Comparison of ENCODE assay signal across 9 cellular contexts in genomic region chr3:50269977-50270413, GRCh38. TPM values are rescaled to one million over a fixed set of nuclear protein-coding genes. Genes with fewer than 3 reads are reported as not detected.
DNase-seq lines count a peak whose midpoint lies in the region; ATAC-seq and TF ChIP-seq lines count a peak whose summit lies in the region.
"Had no signal": no experiment of that assay in that cellular context is flagged by ENCODE, and none has a peak within 500 bp of the region (broad histone marks: within the 10 kb centered on the region; RNA-seq: fewer than 3 reads in every experiment).

No MANE protein-coding gene starts in this region.

- H3K9me3 Mint-ChIP-seq in activated CD4-positive, alpha-beta T cell treated with anti-CD3 and anti-CD28 coated beads for 36 hours (ENCODE audit: low read depth): no peaks in the 10 kb centered on the region
- no peaks in the 10 kb centered on the region for H3K9me3 Mint-ChIP-seq in activated naive CD4-positive, alpha-beta T cell treated with anti-CD3 and anti-CD28 coated beads, Interleukin-2, amount 50 U/mL, for 72 hours

- peak overlapping the region; percentile 50 to 90 (median 84) for H3K27ac ChIP-seq in esophagus squamous epithelium
- H3K27ac ChIP-seq in stomach smooth muscle (ENCODE audit: low read length): peak overlapping the region; percentile 37
- H3K27ac ChIP-seq in testis: no peak overlapping the region
- H3K27ac ChIP-seq: HL-60 had no signal

- H3K36me3 ChIP-seq in esophagus squamous epithelium: no peaks in the 10 kb centered on the region
- H3K36me3 ChIP-seq in stomach smooth muscle (ENCODE audit: control insufficient read depth in 2 of 2, insufficient read depth in 2 of 2, low read length in 2 of 2): no peaks in the 10 kb centered on the region
- no peaks in the 10 kb centered on the region for H3K36me3 ChIP-seq in testis (ENCODE audit: low read depth, missing control alignments)

- H3K27ac Mint-ChIP-seq in activated CD4-positive, alpha-beta T cell treated with anti-CD3 and anti-CD28 coated beads for 36 hours: no peak overlapping the region
- no peak overlapping the region for H3K27ac Mint-ChIP-seq in activated naive CD4-positive, alpha-beta T cell treated with anti-CD3 and anti-CD28 coated beads, Interleukin-2, amount 50 U/mL, for 72 hours

- peak overlapping the region in 1 of 2 donors; percentile 13 for H3K9ac ChIP-seq in stomach smooth muscle (ENCODE audit: low read length in 2 of 2)

- intact Hi-C loops in esophagus squamous epithelium (cut with DNase I): loop anchor here (5.0 to 10.0 kb wide), 2 partner anchors 55 to 78 kb away; partner anchors contain the start of genes GNAT1, HYAL2 and TUSC2
- intact Hi-C loops in activated CD4-positive, alpha-beta T cell treated with anti-CD3 and anti-CD28 coated beads for 36 hours (cut with DNase I, micrococcal nuclease): loop anchor here in 1 of 2 experiments (5.0 to 10.0 kb wide), 2 partner anchors 55 to 148 kb away; partner anchors contain the start of genes HYAL2 and TUSC2
- intact Hi-C loops in testis (cut with DNase I; ENCODE audit: low total_unique reads): loop anchor here (10.0 kb wide), 1 partner anchor 75 kb away; the partner anchor contains the start of gene GNAT1

- DNase-seq in M059J (ENCODE audit: low read depth) (peak; percentile 80), esophagus squamous epithelium (lab: John Stamatoyannopoulos, UW) (no peak), testis (no peak)
- no peak for DNase-seq in activated CD4-positive, alpha-beta T cell treated with anti-CD3 and anti-CD28 coated beads for 36 hours
- DNase-seq in activated naive CD4-positive, alpha-beta T cell treated with anti-CD3 and anti-CD28 coated beads, Interleukin-2, amount 50 U/mL, for 72 hours (ENCODE audit: low spot score in 2 of 2): no peak
- DNase-seq: stimulated activated CD4-positive, alpha-beta T cell treated with anti-CD3 and anti-CD28 coated beads, Interleukin-4, amount 100 ng/mL, for 1 hour had no signal

- H3K36me3 Mint-ChIP-seq in activated CD4-positive, alpha-beta T cell treated with anti-CD3 and anti-CD28 coated beads for 36 hours (ENCODE audit: low read depth): no peaks in the 10 kb centered on the region
- no peaks in the 10 kb centered on the region for H3K36me3 Mint-ChIP-seq in activated naive CD4-positive, alpha-beta T cell treated with anti-CD3 and anti-CD28 coated beads, Interleukin-2, amount 50 U/mL, for 72 hours

- TF ChIP-seq POLR2A in esophagus squamous epithelium (IDR thresholded peaks at IDR 0.05) (no peak), testis (IDR thresholded peaks at IDR 0.05) (no peak)

- no peak overlapping the region for H3K4me3 Mint-ChIP-seq in activated CD4-positive, alpha-beta T cell treated with anti-CD3 and anti-CD28 coated beads for 36 hours

- no peak for ATAC-seq in activated CD4-positive, alpha-beta T cell treated with anti-CD3 and anti-CD28 coated beads for 36 hours
- no peak for ATAC-seq in activated naive CD4-positive, alpha-beta T cell treated with anti-CD3 and anti-CD28 coated beads, Interleukin-2, amount 50 U/mL, for 72 hours

- H3K9me3 ChIP-seq in esophagus squamous epithelium: no peaks in the 10 kb centered on the region
- H3K9me3 ChIP-seq in stomach smooth muscle (ENCODE audit: control insufficient read depth in 2 of 2, low read length in 2 of 2): no peaks in the 10 kb centered on the region
- no peaks in the 10 kb centered on the region for H3K9me3 ChIP-seq in testis

- H3K27me3 ChIP-seq in esophagus squamous epithelium (peaks cover 0 to 18% (median 2%) of the 10 kb centered on the region in 4 donors), stomach smooth muscle (ENCODE audit: control insufficient read depth in 1 of 2, insufficient read depth in 2 of 2, low read length in 2 of 2) (peaks cover 3 to 18% of the 10 kb centered on the region in 2 donors), testis (no peaks in the 10 kb centered on the region)

- CTCF ChIA-PET in activated CD4-positive, alpha-beta T cell treated with anti-CD3 and anti-CD28 coated beads for 36 hours (lab: Charles Lee): interaction anchor here (0.9 to 1.0 kb wide), 3 partner anchors 11 to 75 kb away, joined by 3 read pairs; no protein-coding TSS in a partner anchor

- H3K27me3 Mint-ChIP-seq in activated CD4-positive, alpha-beta T cell treated with anti-CD3 and anti-CD28 coated beads for 36 hours: peaks cover 24% of the 10 kb centered on the region

- H3K4me1 Mint-ChIP-seq in activated CD4-positive, alpha-beta T cell treated with anti-CD3 and anti-CD28 coated beads for 36 hours: peaks cover 16% of the 10 kb centered on the region

- TF ChIP-seq CTCF in esophagus squamous epithelium (IDR thresholded peaks at IDR 0.05): no peak
- no peak for TF ChIP-seq CTCF in testis (IDR thresholded peaks at IDR 0.05)

- POLR2A ChIA-PET in activated CD4-positive, alpha-beta T cell treated with anti-CD3 and anti-CD28 coated beads for 36 hours (lab: Charles Lee): no interaction called here

- H3K4me3 ChIP-seq in esophagus squamous epithelium: peak overlapping the region in 3 of 4 donors; percentile 16 to 59 (median 31)
- peak overlapping the region in 1 of 2 donors; percentile 78 for H3K4me3 ChIP-seq in stomach smooth muscle (ENCODE audit: low read length in 2 of 2)
- H3K4me3 ChIP-seq in testis: no peak overlapping the region

- H3K4me1 ChIP-seq in esophagus squamous epithelium (peaks cover 22 to 95% (median 67%) of the 10 kb centered on the region in 3 donors), stomach smooth muscle (ENCODE audit: control insufficient read depth, insufficient read depth, low read length) (peaks cover 67% of the 10 kb centered on the region), testis (peaks cover 52% of the 10 kb centered on the region)

- WGBS in esophagus squamous epithelium, 2 donors: 80 to 92% methylated on average over 1 to 5 of the region's 8 CpGs
- 80 to 92% methylated on average over 2 to 8 of the region's 8 CpGs for WGBS in testis, 2 donors

RNA-seq across cellular contexts. Expression of gene SEMA3B, which starts 1.0 kb away (rescaled TPM):
- 12.0 and 22.5 TPM in 2 replicates for total RNA-seq in M059J (2014; rRNA removed; shearing (Covaris generic))
- 1 to 10 TPM in 3 of 4 donors, under 1 TPM in 1; 0.70 to 8.2 (median 2.4) TPM for total RNA-seq in esophagus squamous epithelium
- 1 to 10 TPM; 1.6 to 2.1 TPM for total RNA-seq in activated CD4-positive, alpha-beta T cell treated with anti-CD3 and anti-CD28 coated beads for 36 hours
- 10 to 100 TPM; 12.9 to 26.7 TPM for total RNA-seq in testis
- polyA plus RNA-seq in testis (ENCODE audit: insufficient read depth, low read depth, low replicate concordance): 30.2 TPM
- total RNA-seq in activated naive CD4-positive, alpha-beta T cell treated with anti-CD3 and anti-CD28 coated beads, Interleukin-2, amount 50 U/mL, for 72 hours: 1 to 10 TPM in 1 of 2 donors, under 1 TPM in 1; 0.77 to 4.1 TPM

RNA-seq across cellular contexts. Expression of gene LSMEM2, which starts 8.9 kb away (rescaled TPM):
- not detected in 2 replicates for total RNA-seq in M059J (2014; rRNA removed; shearing (Covaris generic))
- total RNA-seq in esophagus squamous epithelium: not detected
- total RNA-seq in activated CD4-positive, alpha-beta T cell treated with anti-CD3 and anti-CD28 coated beads for 36 hours: not detected
- 1 to 10 TPM; 1.5 to 3.2 TPM for total RNA-seq in testis
- 2.6 TPM for polyA plus RNA-seq in testis (ENCODE audit: insufficient read depth, low read depth, low replicate concordance)
- not detected for total RNA-seq in activated naive CD4-positive, alpha-beta T cell treated with anti-CD3 and anti-CD28 coated beads, Interleukin-2, amount 50 U/mL, for 72 hours
- total RNA-seq: NCI-H460 had no signal

RNA-seq across cellular contexts. Expression of gene IFRD2, which starts 22.2 kb away (rescaled TPM):
- 49.3 and 50.4 TPM in 2 replicates for total RNA-seq in M059J (2014; rRNA removed; shearing (Covaris generic))
- 100 to 1,000 TPM in 1 of 4 donors, 10 to 100 TPM in 3; 49.0 to 100 (median 72.9) TPM for total RNA-seq in esophagus squamous epithelium
- total RNA-seq in activated CD4-positive, alpha-beta T cell treated with anti-CD3 and anti-CD28 coated beads for 36 hours: 100 to 1,000 TPM; 100 to 125 TPM
- total RNA-seq in testis: 10 to 100 TPM; 55.3 to 60.9 TPM
- 42.3 TPM for polyA plus RNA-seq in testis (ENCODE audit: insufficient read depth, low read depth, low replicate concordance)
- total RNA-seq in activated naive CD4-positive, alpha-beta T cell treated with anti-CD3 and anti-CD28 coated beads, Interleukin-2, amount 50 U/mL, for 72 hours: 100 to 1,000 TPM in 1 of 2 donors, 10 to 100 TPM in 1; 63.8 to 100 TPM

RNA-seq across cellular contexts. Expression of gene HYAL3, which starts 29.2 kb away (rescaled TPM):
- total RNA-seq in M059J (2014; rRNA removed; shearing (Covaris generic)): 1.6 and 3.0 TPM in 2 replicates
- total RNA-seq in esophagus squamous epithelium (1 to 10 TPM; 5.3 to 7.9 (median 5.8) TPM), testis (10 to 100 TPM; 13.8 to 25.2 TPM)
- 1 to 10 TPM; 4.5 to 5.4 TPM for total RNA-seq in activated CD4-positive, alpha-beta T cell treated with anti-CD3 and anti-CD28 coated beads for 36 hours
- polyA plus RNA-seq in testis (ENCODE audit: insufficient read depth, low read depth, low replicate concordance): 27.9 TPM
- total RNA-seq in activated naive CD4-positive, alpha-beta T cell treated with anti-CD3 and anti-CD28 coated beads, Interleukin-2, amount 50 U/mL, for 72 hours: 1 to 10 TPM; 4.3 to 6.6 TPM

RNA-seq across cellular contexts. Expression of gene NAA80, which starts 29.2 kb away (rescaled TPM):
- 6.9 and 8.9 TPM in 2 replicates for total RNA-seq in M059J (2014; rRNA removed; shearing (Covaris generic))
- total RNA-seq in esophagus squamous epithelium (10 to 100 TPM in 1 of 4 donors, 1 to 10 TPM in 3; 6.0 to 16.2 (median 7.7) TPM), testis (10 to 100 TPM; 37.9 to 79.4 TPM)
- total RNA-seq in activated CD4-positive, alpha-beta T cell treated with anti-CD3 and anti-CD28 coated beads for 36 hours: 10 to 100 TPM; 17.6 to 18.7 TPM
- polyA plus RNA-seq in testis (ENCODE audit: insufficient read depth, low read depth, low replicate concordance): 72.4 TPM
- total RNA-seq in activated naive CD4-positive, alpha-beta T cell treated with anti-CD3 and anti-CD28 coated beads, Interleukin-2, amount 50 U/mL, for 72 hours: 10 to 100 TPM; 19.4 to 26.0 TPM

Comparison
In these comparisons a context has a peak if more than half of its experiments do, and no peak if none do; other contexts are left out.
1. H3K27ac ChIP-seq: peak in esophagus squamous epithelium (4 of 4) and stomach smooth muscle (single experiment); none in testis (0 of 2).
2. H3K4me3 ChIP-seq: peak in esophagus squamous epithelium (3 of 4); none in testis (0 of 2).